Comparison of ENCODE assay signal across 17 cellular contexts in genomic region chr17:79112471-79112870, GRCh38.
"Had no signal": no experiment of that assay in that cellular context is flagged by ENCODE, and none has a peak within 500 bp of the region (broad histone marks: within the 10 kb centered on the region; RNA-seq: fewer than 3 reads in every experiment).

No MANE protein-coding gene starts in this region.

- H3K36me3 ChIP-seq: esophagus muscularis mucosa, gastroesophageal sphincter, heart left ventricle, left lung, lower lobe of right lung had no signal

- DNase-seq: dermis blood vessel endothelial cell; dorsolateral prefrontal cortex; effector CD4-positive, alpha-beta T cell; effector memory CD4-positive, alpha-beta T cell; foreskin keratinocyte; heart left ventricle; hippocampal formation; left cardiac atrium; left lung; left ventricle myocardium superior; lower lobe of right lung; mesenchymal stem cell; mucosa of descending colon; naive B cell had no signal

- H3K27ac ChIP-seq: coronary artery, esophagus muscularis mucosa, foreskin keratinocyte, gastroesophageal sphincter, heart left ventricle, left lung, lower lobe of right lung had no signal

- H3K4me1 ChIP-seq: foreskin keratinocyte had no signal

- H3K9me3 ChIP-seq: esophagus muscularis mucosa, gastroesophageal sphincter, heart left ventricle, left lung, lower lobe of right lung, mucosa of descending colon had no signal

- ATAC-seq: foreskin keratinocyte, gastroesophageal sphincter, heart left ventricle, left cardiac atrium, left lung, left ventricle myocardium superior, lower lobe of right lung, mucosa of descending colon had no signal

- H3K4me3 ChIP-seq: coronary artery, dorsolateral prefrontal cortex, esophagus muscularis mucosa, gastroesophageal sphincter, heart left ventricle, left lung, lower lobe of right lung, mucosa of descending colon had no signal
